In genomic region chr2:217707116-217707742, GRCh38 we compare ENCODE assay signal across 13 cellular contexts.
DNase-seq lines count a peak whose midpoint lies in the region; ATAC-seq and TF ChIP-seq lines count a peak whose summit lies in the region.
"Had no signal": no experiment of that assay in that cellular context is flagged by ENCODE, and none has a peak within 500 bp of the region (broad histone marks: within the 10 kb centered on the region; RNA-seq: fewer than 3 reads in every experiment).

No MANE protein-coding gene starts in this region.

- no peaks in the 10 kb centered on the region for H3K9me3 Mint-ChIP-seq in chondrocyte (ENCODE audit: low read depth)
- H3K9me3 Mint-ChIP-seq: memory B cell had no signal

- H3K27me3 ChIP-seq in tibial artery: no peaks in the 10 kb centered on the region

- H3K36me3 Mint-ChIP-seq in chondrocyte (ENCODE audit: low read depth): peaks cover 10% of the 10 kb centered on the region
- H3K36me3 Mint-ChIP-seq: activated CD8-positive, alpha-beta memory T cell treated with anti-CD3 and anti-CD28 coated beads, Interleukin-2, amount 10 ng/mL, durations not matched to agents 7 days and 5 days; memory B cell had no signal

- no peak for TF ChIP-seq CTCF in chondrocyte (IDR thresholded peaks at IDR 0.05)
- no peak for TF ChIP-seq CTCF in lower leg skin (IDR thresholded peaks at IDR 0.05)
- TF ChIP-seq CTCF in tibial artery (IDR thresholded peaks at IDR 0.05): no peak

- TF ChIP-seq POLR2A in lower leg skin (IDR thresholded peaks at IDR 0.05): no peak

- no peak overlapping the region for H3K4me3 Mint-ChIP-seq in chondrocyte (ENCODE audit: unreplicated experiment)
- H3K4me3 Mint-ChIP-seq: activated CD8-positive, alpha-beta memory T cell treated with anti-CD3 and anti-CD28 coated beads, Interleukin-2, amount 10 ng/mL, durations not matched to agents 7 days and 5 days; memory B cell had no signal

- ATAC-seq in HG03460 (IDR thresholded peaks at IDR 0.05; ENCODE audit: unreplicated experiment) (no peak), GM19324 (IDR thresholded peaks at IDR 0.05; ENCODE audit: low FRiP score, unreplicated experiment) (no peak)
- ATAC-seq: activated CD8-positive, alpha-beta memory T cell treated with anti-CD3 and anti-CD28 coated beads, Interleukin-2, amount 10 ng/mL, durations not matched to agents 7 days and 5 days had no signal

- no peaks in the 10 kb centered on the region for H3K27me3 Mint-ChIP-seq in chondrocyte (ENCODE audit: low read depth)

- peaks cover 0 to 21% (median 9%) of the 10 kb centered on the region in 4 donors for H3K4me1 ChIP-seq in tibial artery

- peaks cover 0 to 4% (median 0%) of the 10 kb centered on the region in 3 donors for H3K36me3 ChIP-seq in tibial artery

- peak overlapping the region; percentile 63 to 67 for H3K27ac ChIP-seq in tibial artery
- H3K27ac ChIP-seq: 22Rv1 had no signal

- DNase-seq in DMS153 treated with DMSO at 0.1 percent for 48 hours (lab: John Stamatoyannopoulos, UW; ENCODE audit: unreplicated experiment): peak; percentile 7
- DNase-seq in DMS153 (lab: John Stamatoyannopoulos, UW): no peak
- no peak for DNase-seq in chondrocyte (ENCODE audit: low spot score)
- DNase-seq in lower leg skin (ENCODE audit: low spot score in 2 of 2): peak; percentile 85 to 89
- DNase-seq in tibial artery: peak; percentile 48 to 74
- DNase-seq in UCSD-AML1 (lab: John Stamatoyannopoulos, UW; ENCODE audit: unreplicated experiment): no peak
- DNase-seq: activated CD8-positive, alpha-beta memory T cell treated with anti-CD3 and anti-CD28 coated beads, Interleukin-2, amount 10 ng/mL, durations not matched to agents 7 days and 5 days; MM.1S; T-helper 2 cell had no signal

- H3K4me3 ChIP-seq in lower leg skin (ENCODE audit: low read depth, poor library complexity, severe bottlenecking) (no peak overlapping the region), tibial artery (no peak overlapping the region)

- H3K27ac Mint-ChIP-seq in chondrocyte (ENCODE audit: unreplicated experiment): peak overlapping the region; percentile 68
- H3K27ac Mint-ChIP-seq: activated CD8-positive, alpha-beta memory T cell treated with anti-CD3 and anti-CD28 coated beads, Interleukin-2, amount 10 ng/mL, durations not matched to agents 7 days and 5 days; memory B cell had no signal

- WGBS in lower leg skin, 2 donors: 18 to 20% methylated on average over 4 of the region's 4 CpGs

- peaks cover 38% of the 10 kb centered on the region for H3K4me1 Mint-ChIP-seq in chondrocyte (ENCODE audit: low read depth)
- H3K4me1 Mint-ChIP-seq: activated CD8-positive, alpha-beta memory T cell treated with anti-CD3 and anti-CD28 coated beads, Interleukin-2, amount 10 ng/mL, durations not matched to agents 7 days and 5 days; memory B cell had no signal

- H3K9me3 ChIP-seq in tibial artery: no peaks in the 10 kb centered on the region

- intact Hi-C loops in lower leg skin (cut with DNase I; ENCODE audit: low total_unique reads) (no loop called here), tibial artery (cut with DNase I; ENCODE audit: low total_unique reads) (no loop called here)

Comparison
In these comparisons a context has a peak if more than half of its experiments do, and no peak if none do; other contexts are left out.
1. DNase-seq: peak in DMS153 treated with DMSO at 0.1 percent for 48 hours (single experiment), lower leg skin (2 of 2) and tibial artery (2 of 2); none in DMS153 (single experiment), chondrocyte (single experiment) and UCSD-AML1 (single experiment).